In genomic region chr15:96035091-96035490, GRCh38 we compare ENCODE assay signal across 30 cellular contexts.
"Had no signal": no experiment of that assay in that cellular context is flagged by ENCODE, and none has a peak within 500 bp of the region (broad histone marks: within the 10 kb centered on the region; RNA-seq: fewer than 3 reads in every experiment).

No MANE protein-coding gene starts in this region.

- DNase-seq: activated CD4-positive, alpha-beta memory T cell treated with anti-CD3 and anti-CD28 coated beads for 36 hours; activated CD4-positive, alpha-beta T cell treated with anti-CD3 and anti-CD28 coated beads, Interleukin-2, amount 10 ng/mL, durations not matched to agents 24 days and 14 days; activated CD8-positive, alpha-beta memory T cell treated with anti-CD3 and anti-CD28 coated beads, Interleukin-2, amount 50 U/mL, for 4 hours; activated gamma-delta T cell; activated naive CD4-positive, alpha-beta T cell treated with anti-CD3 and anti-CD28 coated beads, Interleukin-2, amount 10 ng/mL, durations not matched to agents 7 days and 5 days; activated naive CD8-positive, alpha-beta T cell treated with anti-CD3 and anti-CD28 coated beads, Interleukin-2, amount 10 ng/mL, durations not matched to agents 7 days and 5 days; activated T-cell treated with anti-CD3 and anti-CD28 coated beads, Interleukin-2, amount 50 U/mL, for 24 hours; cortex of kidney; foreskin fibroblast; mammary epithelial cell; midbrain; natural killer cell; ovary; stimulated activated CD4-positive, alpha-beta T cell treated with anti-CD3 and anti-CD28 coated beads, Interleukin-1b, Interleukin-23, amount 100 ng/mL, for 48 hours; stimulated activated CD4-positive, alpha-beta T cell treated with anti-CD3 and anti-CD28 coated beads, Interleukin-4, amount 100 ng/mL, for 4 hours; stimulated activated CD8-positive, alpha-beta memory T cell treated with anti-CD3 and anti-CD28 coated beads, Interleukin-4, amount 100 ng/mL, for 48 hours; stimulated activated naive CD8-positive, alpha-beta T cell treated with anti-CD3 and anti-CD28 coated beads, Interleukin-15, amount 100 ng/mL, for 72 hours; substantia nigra; T-helper 17 cell; T1000; upper lobe of left lung; WERI-Rb-1 had no signal

- H3K27me3 Mint-ChIP-seq: stimulated activated memory B cell treated with anti-CD40 and anti-IgM and Interleukin-4, amounts not matched to agents 10 μg/mL and 1 μg/mL and 100 μg/mL, for 72 hours had no signal

- H3K4me3 ChIP-seq: ascending aorta, cardiac muscle cell, ovary, prostate gland, smooth muscle cell, upper lobe of left lung, vagina had no signal

- H3K9me3 ChIP-seq: ascending aorta, ovary, prostate gland, upper lobe of left lung, vagina had no signal

- H3K36me3 ChIP-seq: ascending aorta, cardiac muscle cell, ovary, prostate gland, upper lobe of left lung, vagina, WERI-Rb-1 had no signal

- H3K27ac ChIP-seq: ascending aorta, cardiac muscle cell, ovary, prostate gland, upper lobe of left lung, vagina, WERI-Rb-1 had no signal

- H3K4me1 ChIP-seq: ascending aorta, prostate gland, upper lobe of left lung, vagina had no signal

- H3K27ac Mint-ChIP-seq: activated CD4-positive, alpha-beta memory T cell treated with anti-CD3 and anti-CD28 coated beads for 36 hours; activated CD4-positive, alpha-beta T cell treated with anti-CD3 and anti-CD28 coated beads, Interleukin-2, amount 10 ng/mL, durations not matched to agents 24 days and 14 days; activated naive CD4-positive, alpha-beta T cell treated with anti-CD3 and anti-CD28 coated beads, Interleukin-2, amount 10 ng/mL, durations not matched to agents 7 days and 5 days; activated naive CD8-positive, alpha-beta T cell treated with anti-CD3 and anti-CD28 coated beads, Interleukin-2, amount 10 ng/mL, durations not matched to agents 7 days and 5 days; activated T-cell treated with anti-CD3 and anti-CD28 coated beads, Interleukin-2, amount 50 U/mL, for 24 hours; natural killer cell; stimulated activated memory B cell treated with anti-CD40 and anti-IgM and Interleukin-4, amounts not matched to agents 10 μg/mL and 1 μg/mL and 100 μg/mL, for 72 hours; stimulated activated naive CD8-positive, alpha-beta T cell treated with anti-CD3 and anti-CD28 coated beads, Interleukin-15, amount 100 ng/mL, for 72 hours; T-helper 17 cell had no signal

- H3K36me3 Mint-ChIP-seq: activated CD4-positive, alpha-beta memory T cell treated with anti-CD3 and anti-CD28 coated beads for 36 hours; activated naive CD4-positive, alpha-beta T cell treated with anti-CD3 and anti-CD28 coated beads, Interleukin-2, amount 10 ng/mL, durations not matched to agents 7 days and 5 days; activated naive CD8-positive, alpha-beta T cell treated with anti-CD3 and anti-CD28 coated beads, Interleukin-2, amount 10 ng/mL, durations not matched to agents 7 days and 5 days; brain; natural killer cell; stimulated activated memory B cell treated with anti-CD40 and anti-IgM and Interleukin-4, amounts not matched to agents 10 μg/mL and 1 μg/mL and 100 μg/mL, for 72 hours had no signal

- ATAC-seq: activated CD4-positive, CD25-positive, alpha-beta regulatory T cell treated with anti-CD3 and anti-CD28 coated beads, Interleukin-2, amount 50 U/mL, for 24 hours; natural killer cell; stimulated activated memory B cell treated with anti-CD40 and anti-IgM and Interleukin-4, amounts not matched to agents 10 μg/mL and 1 μg/mL and 100 μg/mL, for 72 hours; stimulated activated naive CD8-positive, alpha-beta T cell treated with anti-CD3 and anti-CD28 coated beads, Interleukin-15, amount 100 ng/mL, for 72 hours; T-helper 17 cell had no signal

- H3K4me1 Mint-ChIP-seq: stimulated activated memory B cell treated with anti-CD40 and anti-IgM and Interleukin-4, amounts not matched to agents 10 μg/mL and 1 μg/mL and 100 μg/mL, for 72 hours; T-helper 17 cell had no signal

- H3K9me3 Mint-ChIP-seq: activated CD4-positive, alpha-beta memory T cell treated with anti-CD3 and anti-CD28 coated beads for 36 hours; activated naive CD4-positive, alpha-beta T cell treated with anti-CD3 and anti-CD28 coated beads, Interleukin-2, amount 10 ng/mL, durations not matched to agents 7 days and 5 days; activated naive CD8-positive, alpha-beta T cell treated with anti-CD3 and anti-CD28 coated beads, Interleukin-2, amount 10 ng/mL, durations not matched to agents 7 days and 5 days; activated T-cell treated with anti-CD3 and anti-CD28 coated beads, Interleukin-2, amount 50 U/mL, for 24 hours; natural killer cell had no signal

- H3K27me3 ChIP-seq: ascending aorta, cardiac muscle cell, ovary, upper lobe of left lung, vagina had no signal

- H3K4me3 Mint-ChIP-seq: activated CD4-positive, alpha-beta memory T cell treated with anti-CD3 and anti-CD28 coated beads for 36 hours; activated CD4-positive, alpha-beta T cell treated with anti-CD3 and anti-CD28 coated beads, Interleukin-2, amount 10 ng/mL, durations not matched to agents 24 days and 14 days; activated naive CD4-positive, alpha-beta T cell treated with anti-CD3 and anti-CD28 coated beads, Interleukin-2, amount 10 ng/mL, durations not matched to agents 7 days and 5 days; activated naive CD8-positive, alpha-beta T cell treated with anti-CD3 and anti-CD28 coated beads, Interleukin-2, amount 10 ng/mL, durations not matched to agents 7 days and 5 days; activated T-cell treated with anti-CD3 and anti-CD28 coated beads, Interleukin-2, amount 50 U/mL, for 24 hours; natural killer cell; stimulated activated memory B cell treated with anti-CD40 and anti-IgM and Interleukin-4, amounts not matched to agents 10 μg/mL and 1 μg/mL and 100 μg/mL, for 72 hours; stimulated activated naive CD8-positive, alpha-beta T cell treated with anti-CD3 and anti-CD28 coated beads, Interleukin-15, amount 100 ng/mL, for 72 hours; T-helper 17 cell had no signal
